8 cellular contexts compared by ENCODE assay signal in the genomic region with DNA sequence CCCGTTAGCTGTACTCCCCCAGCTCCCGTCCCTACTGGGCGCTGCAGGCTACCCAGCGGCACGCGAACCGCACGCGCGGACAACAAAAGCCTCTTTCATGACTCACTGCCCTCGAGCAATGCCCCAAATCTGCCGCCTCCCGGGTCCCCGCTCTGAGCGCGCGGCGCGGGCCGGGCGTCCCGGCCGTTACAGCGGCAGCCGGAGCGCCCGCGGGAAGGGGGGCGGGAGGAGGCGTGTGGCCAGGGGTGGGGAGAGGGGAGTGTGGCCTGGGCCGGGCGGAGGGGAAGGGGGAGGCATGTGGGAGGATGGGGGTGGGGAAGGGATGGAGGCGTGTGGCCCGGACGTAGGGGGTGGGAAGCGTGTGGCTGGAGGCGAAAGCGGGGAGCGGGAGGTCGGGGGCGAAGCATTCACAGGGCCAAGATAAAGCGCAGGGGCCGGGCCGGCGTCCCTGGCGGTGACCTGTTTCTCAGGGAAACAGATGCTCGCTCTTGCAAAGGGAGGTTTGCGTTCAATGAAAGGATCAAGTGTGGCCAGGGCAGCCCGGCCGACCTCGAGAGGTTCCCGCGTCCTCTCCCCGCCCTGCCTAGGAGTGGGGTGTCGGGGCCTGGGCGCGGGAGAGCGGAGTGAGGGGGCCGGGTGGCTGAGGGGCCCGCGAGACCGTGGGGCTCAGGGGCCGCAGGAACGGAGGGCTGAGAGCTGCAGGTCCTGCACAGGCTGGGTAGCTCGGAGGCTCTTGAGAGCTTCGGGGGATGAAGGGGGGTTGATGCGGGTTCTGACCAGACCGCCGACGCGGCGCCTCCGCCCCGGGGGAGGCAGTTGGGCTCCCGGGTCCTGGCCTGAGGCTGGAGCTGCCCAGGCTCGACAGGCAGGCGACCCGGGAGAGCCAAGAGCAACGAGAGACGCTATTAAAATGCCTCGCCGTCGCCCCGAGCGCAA. TPM values are rescaled to one million over a fixed set of nuclear protein-coding genes. Genes with fewer than 3 reads are reported as not detected.
DNase-seq lines count a peak whose midpoint lies in the region; ATAC-seq and TF ChIP-seq lines count a peak whose summit lies in the region.

No MANE protein-coding gene starts in this region.

- H3K4me3 ChIP-seq in breast epithelium: peak overlapping the region in 2 of 3 donors; percentile 18 to 56

- no peaks in the 10 kb centered on the region for H3K4me1 ChIP-seq in breast epithelium

- no peak overlapping the region for H3K27ac ChIP-seq in breast epithelium

- ATAC-seq in HG03565 (IDR thresholded peaks at IDR 0.05; ENCODE audit: unreplicated experiment): no peak
- no peak for ATAC-seq in HG02970 (IDR thresholded peaks at IDR 0.05; ENCODE audit: low FRiP score, unreplicated experiment)

- TF ChIP-seq CTCF in breast epithelium (IDR thresholded peaks at IDR 0.05): no peak
- no peak for TF ChIP-seq CTCF in nephron progenitor cell (IDR thresholded peaks at IDR 0.05)

- peaks cover 42% of the 10 kb centered on the region for H3K4me1 Mint-ChIP-seq in nephron progenitor cell

- H3K9me3 ChIP-seq in breast epithelium: no peaks in the 10 kb centered on the region

- H3K27ac Mint-ChIP-seq in nephron progenitor cell: no peak overlapping the region

- intact Hi-C loops in breast epithelium (cut with DNase I; ENCODE audit: low total_unique reads): no loop called here

- TF ChIP-seq POLR2A in breast epithelium (IDR thresholded peaks at IDR 0.05): no peak

- no peaks in the 10 kb centered on the region for H3K36me3 Mint-ChIP-seq in nephron progenitor cell (ENCODE audit: low read depth)

- peak overlapping the region; percentile 82 for H3K4me3 Mint-ChIP-seq in nephron progenitor cell

- peaks cover 100% of the 10 kb centered on the region for H3K27me3 Mint-ChIP-seq in nephron progenitor cell (ENCODE audit: low read depth, poor library complexity)

- DNase-seq in DMS53 (lab: John Stamatoyannopoulos, UW) (peak; percentile 83), M059J (ENCODE audit: low read depth) (peak; percentile 83), breast epithelium (ENCODE audit: low spot score in 2 of 2) (no peak), nephron progenitor cell (peak; percentile 74), NCI-H526 treated with DMSO at 0.1 percent for 48 hours (lab: John Stamatoyannopoulos, UW) (no peak)
- DNase-seq in central memory CD4-positive, alpha-beta T cell: no peak

- H3K36me3 ChIP-seq in breast epithelium: no peaks in the 10 kb centered on the region

- H3K9me3 Mint-ChIP-seq in nephron progenitor cell: peaks cover 7% of the 10 kb centered on the region

- peaks cover 10 to 76% of the 10 kb centered on the region in 2 donors for H3K27me3 ChIP-seq in breast epithelium

RNA-seq across cellular contexts. Expression of a gene that starts 3.5 kb away (rescaled TPM):
- 0.44 TPM in 1 of 2 replicates, not detected in the other for total RNA-seq in M059J (2014; rRNA removed; shearing (Covaris generic))
- not detected for total RNA-seq in breast epithelium

RNA-seq across cellular contexts. Expression of a gene that starts 26.9 kb away (rescaled TPM):
- 0.81 and 2.2 TPM in 2 replicates for total RNA-seq in M059J (2014; rRNA removed; shearing (Covaris generic))
- under 1 TPM in 2 of 3 donors, not detected in 1; 0.29 to 0.33 TPM for total RNA-seq in breast epithelium

Comparison
In these comparisons a context has a peak if more than half of its experiments do, and no peak if none do; other contexts are left out.
1. DNase-seq: peak in DMS53 (single experiment), M059J (single experiment) and nephron progenitor cell (single experiment); none in breast epithelium (0 of 2), central memory CD4-positive, alpha-beta T cell (single experiment) and NCI-H526 treated with DMSO at 0.1 percent for 48 hours (single experiment).